8 cellular contexts compared by ENCODE assay signal in the genomic region with DNA sequence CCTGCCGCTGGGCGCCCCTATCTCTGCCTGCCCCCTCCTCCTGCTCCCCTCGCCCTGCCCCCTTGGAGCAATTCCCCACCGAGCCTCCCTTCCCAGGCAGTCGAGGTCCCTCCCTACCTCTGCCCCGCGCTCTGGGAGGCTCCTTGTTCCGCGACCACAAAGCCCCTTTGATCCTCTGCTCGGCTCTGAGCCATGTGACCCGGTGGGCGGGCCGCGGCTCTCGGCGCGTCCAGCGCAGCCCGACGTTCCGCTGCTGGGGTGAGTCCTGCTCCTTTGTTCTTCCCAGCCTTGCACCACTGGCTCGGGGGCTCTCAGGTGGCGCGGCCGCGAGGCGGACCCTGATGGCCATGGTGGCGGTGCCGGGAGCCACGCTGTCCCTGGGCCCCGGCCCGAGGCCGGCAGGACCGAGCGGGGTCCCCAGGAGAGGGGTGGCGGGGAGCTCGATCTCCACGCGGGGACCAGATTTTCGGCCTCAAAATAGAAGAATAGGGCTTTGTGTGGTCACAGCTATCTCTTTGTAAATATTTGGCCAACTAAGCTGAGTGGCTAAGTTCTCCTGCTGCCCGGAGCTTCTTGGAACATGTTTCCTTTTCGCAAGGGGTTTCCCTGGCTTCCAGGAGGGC.
DNase-seq lines count a peak whose midpoint lies in the region; ATAC-seq and TF ChIP-seq lines count a peak whose summit lies in the region.

No MANE protein-coding gene starts in this region.

- WGBS in psoas muscle, 3 donors, result 1 to 4% (median 2%) methylated on average over 38 to 42 of the region's 42 CpGs

- H3K4me3 ChIP-seq in psoas muscle, result peak overlapping the region; percentile 67

- peaks cover 34% of the 10 kb centered on the region for H3K4me1 ChIP-seq in psoas muscle

- H3K27ac ChIP-seq in angular gyrus (ENCODE audit: low read depth, low read length) (peak overlapping the region; percentile 98), psoas muscle (peak overlapping the region; percentile 69)

- no peak for TF ChIP-seq CTCF in psoas muscle (IDR thresholded peaks at IDR 0.05)

- no peaks in the 10 kb centered on the region for H3K36me3 ChIP-seq in psoas muscle (ENCODE audit: insufficient read depth in 1 of 2, low read depth in 1 of 2)

- intact Hi-C loops in psoas muscle (cut with DNase I), result no loop called here

- DNase-seq in DMS114 treated with DMSO at 0.1 percent for 48 hours (lab: John Stamatoyannopoulos, UW; ENCODE audit: unreplicated experiment) (peak; percentile 15), SK-N-DZ (ENCODE audit: low spot score) (peak; percentile 89), hippocampal formation (lab: John Stamatoyannopoulos, UW) (peak; percentile 81 to 95), psoas muscle (peak; percentile 67 to 78)

- H3K27me3 ChIP-seq in psoas muscle (ENCODE audit: insufficient read depth in 3 of 3, low read length in 2 of 3), result no peaks in the 10 kb centered on the region

- no peaks in the 10 kb centered on the region for H3K9me3 ChIP-seq in psoas muscle

- peak; percentile 32 for ATAC-seq in HG03196 (IDR thresholded peaks at IDR 0.05; ENCODE audit: unreplicated experiment)
- peak; percentile 47 to 77 (median 56) for ATAC-seq in psoas muscle
- no peak for ATAC-seq in GM21619 (IDR thresholded peaks at IDR 0.05; ENCODE audit: unreplicated experiment)
- ATAC-seq in HG02970 (IDR thresholded peaks at IDR 0.05; ENCODE audit: low FRiP score, unreplicated experiment), result no peak

Comparison
In these comparisons a context has a peak if more than half of its experiments do, and no peak if none do; other contexts are left out.
1. DNase-seq: peak in every context shown above with its lines; median percentile 89 in SK-N-DZ; 88 in hippocampal formation; 72 in psoas muscle; 15 in DMS114 treated with DMSO at 0.1 percent for 48 hours.
2. ATAC-seq: peak in HG03196 (single experiment) and psoas muscle (4 of 4); none in GM21619 (single experiment) and HG02970 (single experiment).